In genomic region chrX:39953027-39953426, GRCh38 we compare ENCODE assay signal across 21 cellular contexts.
DNase-seq lines count a peak whose midpoint lies in the region; ATAC-seq and TF ChIP-seq lines count a peak whose summit lies in the region.
"Had no signal": no experiment of that assay in that cellular context is flagged by ENCODE, and none has a peak within 500 bp of the region (broad histone marks: within the 10 kb centered on the region; RNA-seq: fewer than 3 reads in every experiment).

No MANE protein-coding gene starts in this region.

- BruUV-seq in PC-3 (replicated peaks; lab: Mats Ljungman, UMichigan) = no TSS peak

- no peaks in the 10 kb centered on the region for H3K79me2 ChIP-seq in PC-3 (ENCODE audit: low read length)

- H2AFZ ChIP-seq in PC-3 (ENCODE audit: low read length) = no peak overlapping the region

- peaks cover 27% of the 10 kb centered on the region for H3K4me1 ChIP-seq in PC-3 (ENCODE audit: insufficient read depth, low read length)
- H3K4me1 ChIP-seq in heart right ventricle = peaks cover 0 to 15% (median 5%) of the 10 kb centered on the region in 9 donors
- H3K4me1 ChIP-seq: psoas muscle, testis had no signal

- H3K36me3 ChIP-seq in PC-3 (ENCODE audit: low read depth, low read length) (no peaks in the 10 kb centered on the region), heart right ventricle (no peaks in the 10 kb centered on the region)

- POLR2A ChIA-PET in PC-3 (lab: Charles Lee; ENCODE audit: unreplicated experiment) = no interaction called here

- 0 out of 2 replicates have a peak, but pooled peaks have one; percentile 3 for ATAC-seq in PC-3
- no peak for ATAC-seq in heart right ventricle
- ATAC-seq in HG02623 (IDR thresholded peaks at IDR 0.05; ENCODE audit: unreplicated experiment) = no peak
- ATAC-seq: stimulated activated naive CD8-positive, alpha-beta T cell treated with anti-CD3 and anti-CD28 coated beads, Interleukin-15, Interleukin-2, amounts not matched to agents 100 U/mL and 50 U/mL, for 24 hours had no signal

- intact Hi-C loops in PC-3 (cut with micrococcal nuclease) (loop anchor here (5.0 to 10.0 kb wide), 2 partner anchors 46 to 138 kb away; no protein-coding TSS in a partner anchor), heart right ventricle (cut with DNase I) (no loop called here)

- H3K27me3 ChIP-seq in PC-3 (ENCODE audit: low read length) = no peaks in the 10 kb centered on the region
- peaks cover 0 to 7% (median 0%) of the 10 kb centered on the region in 7 donors for H3K27me3 ChIP-seq in heart right ventricle
- H3K27me3 ChIP-seq: testis had no signal

- DNase-seq in NCI-H510A treated with DMSO at 0.1 percent for 48 hours (lab: John Stamatoyannopoulos, UW) (peak; percentile 49), NCI-H510A (lab: John Stamatoyannopoulos, UW) (no peak), NCI-H2029 (lab: John Stamatoyannopoulos, UW) (peak; percentile 47), PC-3 (no peak), heart right ventricle (no peak), NCI-H1694 treated with DMSO at 0.1 percent for 48 hours (lab: John Stamatoyannopoulos, UW) (no peak), foreskin fibroblast (no peak)
- DNase-seq: activated CD4-positive, alpha-beta T cell treated with anti-CD3 and anti-CD28 coated beads, Interleukin-2, amount 50 U/mL, for 48 hours; activated CD8-positive, alpha-beta memory T cell treated with anti-CD3 and anti-CD28 coated beads, Interleukin-2, amount 50 U/mL, for 48 hours; activated naive CD4-positive, alpha-beta T cell treated with anti-CD3 and anti-CD28 coated beads, Interleukin-2, amount 10 ng/mL, durations not matched to agents 7 days and 5 days; islet precursor cell; left ventricle myocardium superior; naive B cell; NCI-H187 treated with DMSO at 0.1 percent for 48 hours; NCI-H524; nucleus accumbens; psoas muscle; stimulated activated naive CD8-positive, alpha-beta T cell treated with anti-CD3 and anti-CD28 coated beads, Interleukin-15, Interleukin-2, amounts not matched to agents 100 U/mL and 50 U/mL, for 24 hours; T-helper 1 cell; testis had no signal

- no peaks in the 10 kb centered on the region for H3F3A ChIP-seq in PC-3 (ENCODE audit: low read length, unreplicated experiment)

- no peak overlapping the region for H3K4me3 ChIP-seq in PC-3 (ENCODE audit: low read length)
- H3K4me3 ChIP-seq in heart right ventricle = no peak overlapping the region
- H3K4me3 ChIP-seq in foreskin fibroblast (ENCODE audit: low read depth in 1 of 2, low read length in 2 of 2) = no peak overlapping the region
- H3K4me3 ChIP-seq: psoas muscle, testis had no signal

- H3K27ac ChIP-seq in PC-3 (ENCODE audit: low read length) (peak overlapping the region; percentile 70), heart right ventricle (no peak overlapping the region)
- H3K27ac ChIP-seq: psoas muscle, testis had no signal

- no peaks in the 10 kb centered on the region for H3K9me2 ChIP-seq in PC-3 (replicated peaks; ENCODE audit: low read length)

- H4K20me1 ChIP-seq in PC-3 (ENCODE audit: low read length) = no peaks in the 10 kb centered on the region

- 67 to 81% methylated on average over 3 of the region's 3 CpGs for WGBS in heart right ventricle, 2 donors

- peak overlapping the region; percentile 55 for H3K4me2 ChIP-seq in PC-3 (ENCODE audit: low read length)

- CTCF ChIA-PET in PC-3 (lab: Charles Lee) = no interaction called here

- TF ChIP-seq CTCF in PC-3 (conservative IDR thresholded peaks at IDR 0.05; ENCODE audit: low read depth, low read length) = no peak
- TF ChIP-seq CTCF in heart right ventricle (IDR thresholded peaks at IDR 0.05) = no peak
- TF ChIP-seq CTCF in foreskin fibroblast (IDR thresholded peaks at IDR 0.05; ENCODE audit: low read depth, low read length) = no peak

- H3K9ac ChIP-seq in PC-3 (ENCODE audit: low read length) = no peak overlapping the region

- no peaks in the 10 kb centered on the region for H3K9me3 ChIP-seq in PC-3 (ENCODE audit: low read length)
- no peaks in the 10 kb centered on the region for H3K9me3 ChIP-seq in heart right ventricle
- H3K9me3 ChIP-seq: psoas muscle, testis had no signal

Comparison
In these comparisons a context has a peak if more than half of its experiments do, and no peak if none do; other contexts are left out.
1. DNase-seq: peak in NCI-H510A treated with DMSO at 0.1 percent for 48 hours (single experiment) and NCI-H2029 (single experiment); none in NCI-H510A (single experiment), PC-3 (single experiment), heart right ventricle (0 of 2), NCI-H1694 treated with DMSO at 0.1 percent for 48 hours (single experiment) and foreskin fibroblast (0 of 2).